In genomic region chr1:198560093-198560638, GRCh38 we compare ENCODE assay signal across 19 cellular contexts. TPM values are rescaled to one million over a fixed set of nuclear protein-coding genes. Genes with fewer than 3 reads are reported as not detected.
A peak's percentile ranks its signal among the peaks of the same experiment; 100 is the strongest.
DNase-seq lines count a peak whose midpoint lies in the region; ATAC-seq lines count a peak whose summit lies in the region.
"Had no signal": no experiment of that assay in that cellular context is flagged by ENCODE, and none has a peak within 500 bp of the region (broad histone marks: within the 10 kb centered on the region; RNA-seq: fewer than 3 reads in every experiment).

No MANE protein-coding gene starts in this region.

- CTCF ChIA-PET in T-cell (lab: Charles Lee): interaction anchor here (0.5 to 1.0 kb wide), 4 partner anchors 18 to 449 kb away, joined by 3 read pairs; no protein-coding TSS in a partner anchor
- CTCF ChIA-PET in activated naive CD4-positive, alpha-beta T cell treated with anti-CD3 and anti-CD28 coated beads, Interleukin-2, amount 10 ng/mL, durations not matched to agents 7 days and 5 days (lab: Charles Lee): no interaction called here

- no peaks in the 10 kb centered on the region for H3K36me3 Mint-ChIP-seq in T-cell
- H3K36me3 Mint-ChIP-seq in activated naive CD4-positive, alpha-beta T cell treated with anti-CD3 and anti-CD28 coated beads, Interleukin-2, amount 10 ng/mL, durations not matched to agents 7 days and 5 days: peaks cover 5% of the 10 kb centered on the region

- ATAC-seq in T-cell (replicated peaks in 1 of 4): no peak
- ATAC-seq: GM12878, heart right ventricle had no signal

- H3K27me3 Mint-ChIP-seq in T-cell: no peaks in the 10 kb centered on the region
- H3K27me3 Mint-ChIP-seq in activated naive CD4-positive, alpha-beta T cell treated with anti-CD3 and anti-CD28 coated beads, Interleukin-2, amount 10 ng/mL, durations not matched to agents 7 days and 5 days: no peaks in the 10 kb centered on the region

- peak overlapping the region in 1 of 3 donors; percentile 5 for H3K4me3 Mint-ChIP-seq in T-cell
- H3K4me3 Mint-ChIP-seq in activated naive CD4-positive, alpha-beta T cell treated with anti-CD3 and anti-CD28 coated beads, Interleukin-2, amount 10 ng/mL, durations not matched to agents 7 days and 5 days: no peak overlapping the region

- peak overlapping the region; percentile 34 to 62 for H3K27ac Mint-ChIP-seq in T-cell
- no peak overlapping the region for H3K27ac Mint-ChIP-seq in activated naive CD4-positive, alpha-beta T cell treated with anti-CD3 and anti-CD28 coated beads, Interleukin-2, amount 10 ng/mL, durations not matched to agents 7 days and 5 days

- H3K4me1 Mint-ChIP-seq in T-cell: peaks cover 74 to 80% (median 78%) of the 10 kb centered on the region in 3 donors
- peaks cover 58% of the 10 kb centered on the region for H3K4me1 Mint-ChIP-seq in activated naive CD4-positive, alpha-beta T cell treated with anti-CD3 and anti-CD28 coated beads, Interleukin-2, amount 10 ng/mL, durations not matched to agents 7 days and 5 days

- H3K9me3 Mint-ChIP-seq in T-cell: no peaks in the 10 kb centered on the region
- peaks cover 2% of the 10 kb centered on the region for H3K9me3 Mint-ChIP-seq in activated naive CD4-positive, alpha-beta T cell treated with anti-CD3 and anti-CD28 coated beads, Interleukin-2, amount 10 ng/mL, durations not matched to agents 7 days and 5 days

- peak; percentile 12 to 53 (median 17) for DNase-seq in NCI-H1417 (lab: John Stamatoyannopoulos, UW)
- no peak for DNase-seq in NCI-H1417 treated with DMSO at 0.1 percent for 48 hours (lab: John Stamatoyannopoulos, UW)
- peak; percentile 75 for DNase-seq in M059J (ENCODE audit: low read depth)
- DNase-seq in T-cell: no peak
- DNase-seq in mucosa of gallbladder (ENCODE audit: low spot score): peak; percentile 32
- DNase-seq in activated naive CD4-positive, alpha-beta T cell treated with anti-CD3 and anti-CD28 coated beads, Interleukin-2, amount 10 ng/mL, durations not matched to agents 7 days and 5 days: no peak
- no peak for DNase-seq in activated effector memory CD4-positive, alpha-beta T cell treated with anti-CD3 and anti-CD28 coated beads, Interleukin-2, amount 50 U/mL, for 16 hours
- no peak for DNase-seq in NK-92 (lab: John Stamatoyannopoulos, UW; ENCODE audit: unreplicated experiment)
- DNase-seq: activated CD4-positive, alpha-beta T cell treated with anti-CD3 and anti-CD28 coated beads, Interleukin-2, amount 50 U/mL, for 4 hours; activated gamma-delta T cell; DMS53; heart right ventricle; MV-4-11; SW 1271 had no signal

- POLR2A ChIA-PET in T-cell (lab: Charles Lee): interaction anchor here in 1 of 2 donors (0.6 kb wide), 2 partner anchors 33 to 82 kb away, joined by 3 read pairs; no protein-coding TSS in a partner anchor

RNA-seq across cellular contexts. Expression of gene ATP6V1G3, which starts 19.7 kb away (rescaled TPM):
- total RNA-seq in M059J (2014; rRNA removed; shearing (Covaris generic)): 0.84 TPM in 1 of 2 replicates, not detected in the other
- total RNA-seq in T-cell: not detected
- total RNA-seq in mucosa of gallbladder: not detected
- total RNA-seq: breast epithelium, GM12878, heart right ventricle, lower leg skin, osteocyte, ureter had no signal

Comparison
In these comparisons a context has a peak if more than half of its experiments do, and no peak if none do; other contexts are left out.
1. DNase-seq: peak in NCI-H1417 (3 of 3), M059J (single experiment) and mucosa of gallbladder (single experiment); none in NCI-H1417 treated with DMSO at 0.1 percent for 48 hours (single experiment), T-cell (0 of 34), activated naive CD4-positive, alpha-beta T cell treated with anti-CD3 and anti-CD28 coated beads, Interleukin-2, amount 10 ng/mL, durations not matched to agents 7 days and 5 days (single experiment), activated effector memory CD4-positive, alpha-beta T cell treated with anti-CD3 and anti-CD28 coated beads, Interleukin-2, amount 50 U/mL, for 16 hours (single experiment) and NK-92 (single experiment).